Comparison of ENCODE assay signal across 26 cellular contexts in genomic region chr13:48667136-48667535, GRCh38. TPM values are rescaled to one million over a fixed set of nuclear protein-coding genes. Genes with fewer than 3 reads are reported as not detected.
DNase-seq lines count a peak whose midpoint lies in the region; ATAC-seq, FAIRE-seq and TF ChIP-seq lines count a peak whose summit lies in the region.
"Had no signal": no experiment of that assay in that cellular context is flagged by ENCODE, and none has a peak within 500 bp of the region (broad histone marks: within the 10 kb centered on the region; RNA-seq: fewer than 3 reads in every experiment).

No MANE protein-coding gene starts in this region.

- H2BK120ac ChIP-seq in trophoblast cell (ENCODE audit: insufficient read depth, low read length, poor library complexity), result no peak overlapping the region

- no peak overlapping the region for H3K18ac ChIP-seq in trophoblast cell (ENCODE audit: low read length)

- no peak for TF ChIP-seq POLR2A in right lobe of liver (IDR thresholded peaks at IDR 0.05)

- H4K12ac ChIP-seq in trophoblast cell (ENCODE audit: low read depth, low read length), result no peak overlapping the region

- peaks cover 93% of the 10 kb centered on the region for H3K9me3 ChIP-seq in left ventricle myocardium inferior (replicated peaks)
- H3K9me3 ChIP-seq in heart right ventricle, result peaks cover 0 to 82% (median 47%) of the 10 kb centered on the region in 11 donors
- H3K9me3 ChIP-seq in right lobe of liver, result no peaks in the 10 kb centered on the region
- H3K9me3 ChIP-seq in trophoblast cell (ENCODE audit: insufficient read depth, low read depth, low read length), result no peaks in the 10 kb centered on the region
- peaks cover 0 to 10% of the 10 kb centered on the region in 2 donors for H3K9me3 ChIP-seq in kidney (ENCODE audit: control insufficient read depth in 1 of 2, low read length in 2 of 2)
- H3K9me3 ChIP-seq: A549 had no signal

- no peak overlapping the region for H4K91ac ChIP-seq in trophoblast cell (ENCODE audit: low read depth, low read length)

- no peak overlapping the region for H2AFZ ChIP-seq in trophoblast cell (ENCODE audit: insufficient read depth, low read length, poor library complexity)
- H2AFZ ChIP-seq: GM23338 had no signal

- no peak overlapping the region for H3K4ac ChIP-seq in trophoblast cell (ENCODE audit: low read depth, low read length)

- no peak for DNase-seq in left ventricle myocardium inferior
- DNase-seq in heart right ventricle, result no peak
- DNase-seq in left lobe of liver (ENCODE audit: low spot score), result no peak
- DNase-seq in right lobe of liver, result peak in 2 of 3 donors; percentile 58 to 69
- DNase-seq in trophoblast cell, result peak; percentile 94 to 97
- DNase-seq in germinal center (ENCODE audit: low spot score), result no peak
- no peak for DNase-seq in CD1c-positive myeloid dendritic cell (ENCODE audit: extremely low spot score)
- no peak for DNase-seq in kidney
- DNase-seq: 8988T; ACHN; AML-193; BE2C; Calu3; CD4-positive, alpha-beta memory T cell; COR-L47; DMS53; DMS79 treated with DMSO at 0.1 percent for 48 hours; H9 had no signal

- H2BK5ac ChIP-seq in trophoblast cell (ENCODE audit: low read depth, low read length, poor library complexity), result no peak overlapping the region

- H2BK12ac ChIP-seq in trophoblast cell (ENCODE audit: low read length), result no peak overlapping the region

- ATAC-seq in heart right ventricle, result no peak
- ATAC-seq in left lobe of liver, result peak; percentile 78
- peak; percentile 83 to 100 (median 97) for ATAC-seq in right lobe of liver
- ATAC-seq: A549, GM12878, GM23338, HCT116 had no signal

- intact Hi-C loops in left ventricle myocardium inferior (cut with micrococcal nuclease), result no loop called here
- intact Hi-C loops in heart right ventricle (cut with DNase I), result no loop called here
- intact Hi-C loops in right lobe of liver (cut with DNase I), result no loop called here
- intact Hi-C loops in kidney (cut with DNase I), result no loop called here

- H3K27ac ChIP-seq in left ventricle myocardium inferior (replicated peaks) (peak overlapping the region; percentile 57), heart right ventricle (peak overlapping the region in 2 of 10 donors; percentile 12 to 42), right lobe of liver (no peak overlapping the region), trophoblast cell (ENCODE audit: low read depth, low read length) (no peak overlapping the region), kidney (ENCODE audit: low read depth in 2 of 2, low read length in 2 of 2) (no peak overlapping the region)
- H3K27ac ChIP-seq: A549; BLaER1 treated with 17β-estradiol and CSF1 and Interleukin-3, amounts not matched to agents 10 nM and 100 nM had no signal

- 59 to 71% methylated on average over 3 of the region's 3 CpGs for WGBS in heart right ventricle, 2 donors
- 8% methylated on average over 2 of the region's 3 CpGs for WGBS in right lobe of liver (ENCODE audit: insufficient coverage, low coverage, low lambda C conversion rate, missing lambda C conversion rate)
- WGBS in trophoblast cell (ENCODE audit: extremely low coverage, insufficient coverage, insufficient read length), result no CpG with 5 or more reads among the region's 3 CpGs

- no peak overlapping the region for H3K4me3 ChIP-seq in left ventricle myocardium inferior
- H3K4me3 ChIP-seq in heart right ventricle, result no peak overlapping the region
- H3K4me3 ChIP-seq in right lobe of liver, result no peak overlapping the region
- no peak overlapping the region for H3K4me3 ChIP-seq in trophoblast cell (ENCODE audit: low read depth, low read length)
- no peak overlapping the region for H3K4me3 ChIP-seq in kidney (ENCODE audit: low read length in 2 of 2)
- H3K4me3 ChIP-seq: A549; BLaER1 treated with 17β-estradiol and CSF1 and Interleukin-3, amounts not matched to agents 10 nM and 100 nM; GM12878; GM23338 had no signal

- H3K4me1 ChIP-seq in left ventricle myocardium inferior, result no peaks in the 10 kb centered on the region
- H3K4me1 ChIP-seq in heart right ventricle, result peaks cover 0 to 3% (median 0%) of the 10 kb centered on the region in 9 donors
- peaks cover 0 to 5% (median 0%) of the 10 kb centered on the region in 4 donors for H3K4me1 ChIP-seq in right lobe of liver
- H3K4me1 ChIP-seq in trophoblast cell (ENCODE audit: control insufficient read depth in 1 of 2, insufficient read depth in 2 of 2, low read length in 2 of 2), result peaks cover 0 to 5% of the 10 kb centered on the region in 2 experiments
- no peaks in the 10 kb centered on the region for H3K4me1 ChIP-seq in kidney (ENCODE audit: control insufficient read depth in 1 of 2, insufficient read depth in 1 of 2, low read depth in 1 of 2, low read length in 2 of 2)
- H3K4me1 ChIP-seq: A549, BE2C had no signal

- H3K27me3 ChIP-seq in left ventricle myocardium inferior (ENCODE audit: low read depth) (no peaks in the 10 kb centered on the region), heart right ventricle (no peaks in the 10 kb centered on the region), right lobe of liver (no peaks in the 10 kb centered on the region), trophoblast cell (ENCODE audit: insufficient read depth, low read length) (no peaks in the 10 kb centered on the region)
- H3K27me3 ChIP-seq: BE2C; BLaER1 treated with 17β-estradiol and CSF1 and Interleukin-3, amounts not matched to agents 10 nM and 100 nM had no signal

- no peak overlapping the region for H4K8ac ChIP-seq in trophoblast cell (ENCODE audit: low read depth, low read length)

- H3K4me2 ChIP-seq in trophoblast cell (ENCODE audit: low read length), result no peak overlapping the region
- H3K4me2 ChIP-seq: A549; BLaER1 treated with 17β-estradiol and CSF1 and Interleukin-3, amounts not matched to agents 10 nM and 100 nM; GM23338 had no signal

- no peaks in the 10 kb centered on the region for H3K36me3 ChIP-seq in left ventricle myocardium inferior
- H3K36me3 ChIP-seq in heart right ventricle, result no peaks in the 10 kb centered on the region
- no peaks in the 10 kb centered on the region for H3K36me3 ChIP-seq in right lobe of liver
- H3K36me3 ChIP-seq in trophoblast cell (ENCODE audit: control insufficient read depth in 1 of 2, insufficient read depth in 2 of 2, low read length in 2 of 2), result no peaks in the 10 kb centered on the region
- H3K36me3 ChIP-seq in kidney (ENCODE audit: control insufficient read depth in 1 of 2, insufficient read depth in 2 of 2, low read length in 2 of 2), result no peaks in the 10 kb centered on the region
- H3K36me3 ChIP-seq: BE2C; BLaER1 treated with 17β-estradiol and CSF1 and Interleukin-3, amounts not matched to agents 10 nM and 100 nM had no signal

- no peaks in the 10 kb centered on the region for H3K79me2 ChIP-seq in trophoblast cell (ENCODE audit: control insufficient read depth, insufficient read depth, low read length, poor library complexity)

- H2AK5ac ChIP-seq in trophoblast cell (ENCODE audit: low read length), result no peak overlapping the region

- H3K9ac ChIP-seq in trophoblast cell (ENCODE audit: low read length) (no peak overlapping the region), kidney (ENCODE audit: low read length in 2 of 2) (no peak overlapping the region)
- H3K9ac ChIP-seq: BLaER1 treated with 17β-estradiol and CSF1 and Interleukin-3, amounts not matched to agents 10 nM and 100 nM had no signal

- TF ChIP-seq CTCF in left ventricle myocardium inferior (IDR thresholded peaks at IDR 0.05; ENCODE audit: borderline replicate concordance) (no peak), heart right ventricle (IDR thresholded peaks at IDR 0.05) (no peak), right lobe of liver (IDR thresholded peaks at IDR 0.05) (no peak), kidney (IDR thresholded peaks at IDR 0.05; ENCODE audit: borderline replicate concordance, extremely low read depth, insufficient read depth) (no peak)

- no peak overlapping the region for H3K14ac ChIP-seq in trophoblast cell (ENCODE audit: low read length)

- H3K79me1 ChIP-seq in trophoblast cell (ENCODE audit: low read length), result no peaks in the 10 kb centered on the region

- FAIRE-seq in kidney (lab: Jason Lieb, UNC), result no peak
- FAIRE-seq: A549, G401.6, GM12878, GM19239 had no signal

- peak overlapping the region; percentile 72 for H3K23ac ChIP-seq in trophoblast cell (ENCODE audit: low read length)

RNA-seq across cellular contexts. Expression of gene CYSLTR2, which starts 13.4 kb away (rescaled TPM):
- total RNA-seq in left ventricle myocardium inferior, result 7.6 TPM
- total RNA-seq in heart right ventricle, result 10 to 100 TPM in 1 of 10 donors, 1 to 10 TPM in 9; 2.1 to 10.7 (median 6.2) TPM
- polyA plus RNA-seq in heart right ventricle, result 1 to 10 TPM; 1.1 to 9.9 TPM
- total RNA-seq in left lobe of liver, result 0.28 TPM
- total RNA-seq in right lobe of liver, result under 1 TPM; 0.06 to 0.93 (median 0.14) TPM
- polyA plus RNA-seq in trophoblast cell (2013), result 9.4 and 10.1 TPM in 2 replicates
- 1.4 TPM for total RNA-seq in kidney
- polyA plus RNA-seq in kidney (ENCODE audit: insufficient read depth, low read depth, low replicate concordance), result 1.2 TPM
- total RNA-seq: Calu3, GM23338, H4, H9 had no signal
- polyA plus RNA-seq: A549, GM23338 had no signal

Comparison
In these comparisons a context has a peak if more than half of its experiments do, and no peak if none do; other contexts are left out.
1. DNase-seq: peak in right lobe of liver (2 of 3) and trophoblast cell (2 of 2); none in left ventricle myocardium inferior (single experiment), heart right ventricle (0 of 2), left lobe of liver (single experiment), germinal center (single experiment), CD1c-positive myeloid dendritic cell (single experiment) and kidney (single experiment).
2. ATAC-seq: peak in left lobe of liver (single experiment) and right lobe of liver (4 of 4); none in heart right ventricle (0 of 8).